Comparison of ENCODE assay signal across 12 cellular contexts in the genomic region with DNA sequence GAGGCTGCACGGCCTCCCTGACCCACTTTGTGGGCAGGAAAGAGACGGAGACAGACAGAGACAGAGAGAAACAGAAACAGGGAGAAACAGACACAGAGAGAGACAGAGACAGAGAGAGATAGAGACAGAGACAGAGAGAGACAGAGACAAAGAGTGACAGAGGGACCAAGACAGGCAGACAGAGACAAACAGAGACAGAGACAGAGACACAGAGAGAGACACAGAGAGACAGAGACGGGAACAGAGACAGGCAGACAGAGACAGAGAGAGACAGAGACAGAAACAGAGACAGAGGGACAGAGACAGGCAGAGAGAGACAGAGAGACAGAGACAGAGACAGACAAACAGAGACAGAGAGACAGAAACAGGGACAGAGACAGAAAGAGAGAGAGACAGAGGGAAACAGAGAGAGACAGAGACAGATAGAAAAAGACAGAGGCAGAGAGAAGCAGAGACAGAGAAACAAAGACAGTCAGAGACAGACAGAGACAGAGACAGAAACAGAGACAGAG. TPM values are rescaled to one million over a fixed set of nuclear protein-coding genes. Genes with fewer than 3 reads are reported as not detected.
A peak's percentile ranks its signal among the peaks of the same experiment; 100 is the strongest.
DNase-seq lines count a peak whose midpoint lies in the region; ATAC-seq and TF ChIP-seq lines count a peak whose summit lies in the region.
"Had no signal": no experiment of that assay in that cellular context is flagged by ENCODE, and none has a peak within 500 bp of the region (broad histone marks: within the 10 kb centered on the region; RNA-seq: fewer than 3 reads in every experiment).

No MANE protein-coding gene starts in this region.

- no peak for TF ChIP-seq CTCF in BJ (IDR thresholded peaks at IDR 0.05; ENCODE audit: insufficient read depth, low read depth, low read length)
- no peak for TF ChIP-seq CTCF in PC-3 (conservative IDR thresholded peaks at IDR 0.05; ENCODE audit: low read depth, low read length)
- no peak for TF ChIP-seq CTCF in fibroblast of lung (conservative IDR thresholded peaks at IDR 0.05 in 1 of 2, IDR thresholded peaks at IDR 0.05 in 1 of 2; ENCODE audit: low read depth in 1 of 2, low read length in 2 of 2)
- no peak for TF ChIP-seq CTCF in sigmoid colon (IDR thresholded peaks at IDR 0.05)

- TSS peak; percentile 8 for BruUV-seq in PC-3 (replicated peaks; lab: Mats Ljungman, UMichigan)

- H2AFZ ChIP-seq in PC-3 (ENCODE audit: low read length) (no peak overlapping the region), fibroblast of lung (ENCODE audit: low read length) (no peak overlapping the region)

- H3K27me3 ChIP-seq in BJ (ENCODE audit: control insufficient read depth, insufficient read depth, low read length) (no peaks in the 10 kb centered on the region), PC-3 (ENCODE audit: low read length) (no peaks in the 10 kb centered on the region), fibroblast of lung (ENCODE audit: control insufficient read depth, insufficient read depth, low read length) (no peaks in the 10 kb centered on the region), sigmoid colon (no peaks in the 10 kb centered on the region)

- WGBS in sigmoid colon, 2 donors, result 62 to 75% methylated on average over 3 of the region's 3 CpGs

- no peak for DNase-seq in BJ (ENCODE audit: low read depth)
- DNase-seq in PC-3, result no peak
- no peak for DNase-seq in fibroblast of lung (ENCODE audit: low read depth in 2 of 2)
- no peak for DNase-seq in sigmoid colon
- no peak for DNase-seq in GF-D8 (lab: John Stamatoyannopoulos, UW)
- DNase-seq in anterior cingulate cortex (lab: John Stamatoyannopoulos, UW), result no peak
- no peak for DNase-seq in stimulated activated naive CD4-positive, alpha-beta T cell (lab: John Stamatoyannopoulos, UW)
- DNase-seq: CD4-positive, alpha-beta memory T cell; foreskin keratinocyte; NCI-H1694 had no signal

- H4K20me1 ChIP-seq in PC-3 (ENCODE audit: low read length), result peaks cover 22% of the 10 kb centered on the region
- no peaks in the 10 kb centered on the region for H4K20me1 ChIP-seq in fibroblast of lung (ENCODE audit: control insufficient read depth, extremely low read depth, insufficient read depth, low read length)

- peak overlapping the region; percentile 97 for H3K4me2 ChIP-seq in PC-3 (ENCODE audit: low read length)
- H3K4me2 ChIP-seq in fibroblast of lung (ENCODE audit: extremely low read depth, insufficient read depth, low read length), result peak overlapping the region; percentile 81

- TF ChIP-seq EP300 in sigmoid colon (IDR thresholded peaks at IDR 0.05), result no peak

- ATAC-seq in PC-3 (no peak), GM21786 (IDR thresholded peaks at IDR 0.05; ENCODE audit: unreplicated experiment) (no peak)
- ATAC-seq: foreskin keratinocyte, HCT116 had no signal

- H3K9me3 ChIP-seq in PC-3 (ENCODE audit: low read length) (no peaks in the 10 kb centered on the region), fibroblast of lung (ENCODE audit: control insufficient read depth, insufficient read depth, low read depth, low read length) (no peaks in the 10 kb centered on the region), sigmoid colon (no peaks in the 10 kb centered on the region)

- peaks cover 1% of the 10 kb centered on the region for H3F3A ChIP-seq in PC-3 (ENCODE audit: low read length, unreplicated experiment)

- intact Hi-C loops in PC-3 (cut with micrococcal nuclease), result loop anchor here (5.0 kb wide), 1 partner anchor 68 kb away; no protein-coding TSS in a partner anchor
- intact Hi-C loops in sigmoid colon (cut with DNase I), result loop anchor here (2.0 kb wide), 1 partner anchor 72 kb away; no protein-coding TSS in a partner anchor

- CTCF ChIA-PET in BJ (lab: Yijun Ruan, JAX), result no interaction called here
- CTCF ChIA-PET in PC-3 (lab: Charles Lee), result no interaction called here

- no peaks in the 10 kb centered on the region for H3K9me2 ChIP-seq in PC-3 (replicated peaks; ENCODE audit: low read length)

- TF ChIP-seq POLR2A in sigmoid colon (IDR thresholded peaks at IDR 0.05), result no peak

- H3K27ac ChIP-seq in PC-3 (ENCODE audit: low read length) (peak overlapping the region; percentile 39), fibroblast of lung (ENCODE audit: insufficient read depth, low read length) (peak overlapping the region; percentile 40), sigmoid colon (peak overlapping the region; percentile 95 to 97 (median 97))
- H3K27ac ChIP-seq: foreskin keratinocyte had no signal

- H3K9ac ChIP-seq in PC-3 (ENCODE audit: low read length) (peak overlapping the region; percentile 98), fibroblast of lung (ENCODE audit: insufficient read depth, low read length) (no peak overlapping the region)

- POLR2A ChIA-PET in BJ (lab: Charles Lee) (interaction anchor here (1.4 kb wide), 1 partner anchor 11 kb away, joined by 3 read pairs; no protein-coding TSS in a partner anchor), PC-3 (lab: Charles Lee; ENCODE audit: unreplicated experiment) (interaction anchor here (0.6 kb wide), 1 partner anchor 97 kb away, joined by 3 read pairs; no protein-coding TSS in a partner anchor)

- H3K79me2 ChIP-seq in PC-3 (ENCODE audit: low read length) (peaks cover 60% of the 10 kb centered on the region), fibroblast of lung (ENCODE audit: control insufficient read depth, insufficient read depth, low read length) (peaks cover 74% of the 10 kb centered on the region)

- H3K36me3 ChIP-seq in BJ (ENCODE audit: control insufficient read depth, insufficient read depth, low read length), result peaks cover 52% of the 10 kb centered on the region
- peaks cover 27% of the 10 kb centered on the region for H3K36me3 ChIP-seq in PC-3 (ENCODE audit: low read depth, low read length)
- H3K36me3 ChIP-seq in fibroblast of lung (ENCODE audit: control insufficient read depth, insufficient read depth, low read length), result peaks cover 63% of the 10 kb centered on the region
- H3K36me3 ChIP-seq in sigmoid colon, result peaks cover 39 to 54% (median 41%) of the 10 kb centered on the region in 4 donors

- H3K4me3 ChIP-seq in BJ (ENCODE audit: low read depth, low read length) (peak overlapping the region; percentile 98), PC-3 (ENCODE audit: low read length) (peak overlapping the region; percentile 88; the same call in 1 of the 2 replicates), fibroblast of lung (replicated peaks in 1 of 4; ENCODE audit: control extremely low read depth in 1 of 4, insufficient read depth in 1 of 4, low read depth in 3 of 4, low read length in 4 of 4) (peak overlapping the region in 3 of 4 experiments; percentile 51 to 99 (median 97)), sigmoid colon (peak overlapping the region in 3 of 4 donors; percentile 79 to 99 (median 90))

- peaks cover 28% of the 10 kb centered on the region for H3K4me1 ChIP-seq in PC-3 (ENCODE audit: insufficient read depth, low read length)
- H3K4me1 ChIP-seq in fibroblast of lung (ENCODE audit: control insufficient read depth, extremely low read depth, insufficient read depth, low read length), result peaks cover 28% of the 10 kb centered on the region
- H3K4me1 ChIP-seq in sigmoid colon, result peaks cover 0 to 66% (median 62%) of the 10 kb centered on the region in 4 donors
- H3K4me1 ChIP-seq: foreskin keratinocyte had no signal

RNA-seq across cellular contexts. Expression of gene COL6A1, which starts 3.1 kb away (rescaled TPM):
- polyA plus RNA-seq in BJ (2011; rRNA removed) (220 and 672 TPM in 2 replicates), fibroblast of lung (621 and 1,137 TPM in 2 replicates), sigmoid colon (100 to 1,000 TPM in 1 of 3 donors, 10 to 100 TPM in 2; 14.3 to 131 (median 28.2) TPM)
- 103 and 155 TPM in 2 replicates for polyA minus RNA-seq in BJ (2011; rRNA and poly(A)+ RNA removed)
- total RNA-seq in PC-3 (2014; rRNA removed) (487 and 628 TPM in 2 replicates), fibroblast of lung (623 and 645 TPM in 2 replicates), sigmoid colon (1,000 to 10,000 TPM in 2 of 4 donors, 100 to 1,000 TPM in 2; 622 to 1,755 (median 1,184) TPM)
- polyA plus RNA-seq in fibroblast of lung (2012), result 1,146 and 2,228 TPM in 2 replicates
- 1,147 and 1,843 TPM in 2 replicates for polyA minus RNA-seq in fibroblast of lung (ENCODE audit: low replicate concordance)

Comparison
In these comparisons a context has a peak if more than half of its experiments do, and no peak if none do; other contexts are left out.
1. H3K27ac ChIP-seq: peak in every context shown above with its lines; median percentile 97 in sigmoid colon; 40 in fibroblast of lung; 39 in PC-3.